In the genomic region with DNA sequence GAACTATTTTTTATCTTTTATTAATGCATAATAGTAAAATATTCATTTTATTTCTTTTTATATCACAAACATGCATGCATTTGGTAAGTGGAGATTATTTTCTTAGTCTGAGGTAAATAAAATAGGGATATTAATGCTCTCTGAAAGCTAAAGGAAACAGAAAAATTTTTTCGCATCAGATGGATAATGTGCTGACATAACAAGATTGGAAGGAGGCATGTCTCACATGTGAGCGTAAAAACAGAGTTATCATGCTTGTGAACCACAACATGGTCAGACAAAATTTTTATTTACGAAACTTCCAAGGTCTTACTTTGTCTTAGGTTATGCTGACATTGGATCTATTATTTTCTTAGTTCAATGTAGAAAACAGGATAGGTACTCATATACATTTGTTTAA, we compare ENCODE assay signal across 28 cellular contexts.
"Had no signal": no experiment of that assay in that cellular context is flagged by ENCODE, and none has a peak within 500 bp of the region (broad histone marks: within the 10 kb centered on the region; RNA-seq: fewer than 3 reads in every experiment).

No MANE protein-coding gene starts in this region.

- ATAC-seq: effector memory CD8-positive, alpha-beta T cell; esophagus mucosa; foreskin keratinocyte; gastrocnemius medialis; gastroesophageal sphincter; heart left ventricle; heart right ventricle had no signal

- H3K27me3 ChIP-seq: colonic mucosa, dorsolateral prefrontal cortex, esophagus muscularis mucosa, esophagus squamous epithelium, foreskin keratinocyte, gastrocnemius medialis, gastroesophageal sphincter, heart left ventricle, heart right ventricle had no signal

- H3K9me3 ChIP-seq: colonic mucosa, esophagus muscularis mucosa, esophagus squamous epithelium, gastrocnemius medialis, gastroesophageal sphincter, heart left ventricle, heart right ventricle had no signal

- H3K4me1 ChIP-seq: colonic mucosa, esophagus muscularis mucosa, esophagus squamous epithelium, foreskin keratinocyte, gastrocnemius medialis, gastroesophageal sphincter, heart left ventricle, heart right ventricle had no signal

- H3K27ac ChIP-seq: colonic mucosa, coronary artery, dorsolateral prefrontal cortex, epithelial cell of prostate, esophagus muscularis mucosa, esophagus squamous epithelium, foreskin keratinocyte, gastrocnemius medialis, gastroesophageal sphincter, heart left ventricle, heart right ventricle had no signal

- H3K36me3 ChIP-seq: colonic mucosa, esophagus muscularis mucosa, esophagus squamous epithelium, gastrocnemius medialis, gastroesophageal sphincter, heart left ventricle, heart right ventricle had no signal

- DNase-seq: colonic mucosa; cortex of kidney; dermis blood vessel endothelial cell; dorsolateral prefrontal cortex; effector CD4-positive, alpha-beta T cell; effector CD8-positive, alpha-beta T cell; effector memory CD4-positive, alpha-beta T cell; effector memory CD8-positive, alpha-beta T cell; endodermal cell; erythroblast; esophagus squamous epithelium; foreskin fibroblast; foreskin keratinocyte; foreskin melanocyte; gastrocnemius medialis; glutamatergic neuron; head of caudate nucleus; heart left ventricle; heart right ventricle had no signal

- H3K4me3 ChIP-seq: colonic mucosa, coronary artery, dorsolateral prefrontal cortex, esophagus muscularis mucosa, esophagus squamous epithelium, gastrocnemius medialis, gastroesophageal sphincter, heart left ventricle, heart right ventricle had no signal

- FAIRE-seq: colon, endometrium, endothelial cell of umbilical vein, frontal cortex had no signal
